In genomic region chr1:155181371-155182051, GRCh38 we compare ENCODE assay signal across 20 cellular contexts. TPM values are rescaled to one million over a fixed set of nuclear protein-coding genes. Genes with fewer than 3 reads are reported as not detected.
A peak's percentile ranks its signal among the peaks of the same experiment; 100 is the strongest.
DNase-seq lines count a peak whose midpoint lies in the region; ATAC-seq, FAIRE-seq and TF ChIP-seq lines count a peak whose summit lies in the region.
"Had no signal": no experiment of that assay in that cellular context is flagged by ENCODE, and none has a peak within 500 bp of the region (broad histone marks: within the 10 kb centered on the region; RNA-seq: fewer than 3 reads in every experiment).

No MANE protein-coding gene starts in this region.

- in situ Hi-C loops in K562 (cut with MboI) = no loop called here

- TF ChIP-seq RAD21 in K562 (CRISPR knock-in tag; conservative IDR thresholded peaks at IDR 0.05 in 1 of 2, IDR thresholded peaks at IDR 0.05 in 1 of 2) = no peak

- FAIRE-seq in K562 (lab: Jason Lieb, UNC) = no peak
- FAIRE-seq: G401.6, RCC 7860 had no signal

- TF ChIP-seq EP300 in K562 (IDR thresholded peaks at IDR 0.05; ENCODE audit: low read length) (no peak), stomach (IDR thresholded peaks at IDR 0.05) (no peak)

- peaks cover 33% of the 10 kb centered on the region for H3K36me3 Mint-ChIP-seq in activated CD4-positive, alpha-beta T cell treated with anti-CD3 and anti-CD28 coated beads, Interleukin-2, amount 10 ng/mL, durations not matched to agents 24 days and 14 days (ENCODE audit: low read depth)
- H3K36me3 Mint-ChIP-seq in activated CD4-positive, alpha-beta T cell treated with anti-CD3 and anti-CD28 coated beads, Interleukin-2, amount 10 ng/mL, durations not matched to agents 7 days and 5 days (ENCODE audit: low read depth) = peaks cover 29% of the 10 kb centered on the region

- ATAC-seq in K562 = no peak
- no peak for ATAC-seq in lower lobe of right lung

- intact Hi-C loops in activated CD4-positive, alpha-beta T cell treated with anti-CD3 and anti-CD28 coated beads, Interleukin-2, amount 10 ng/mL, durations not matched to agents 24 days and 14 days (cut with micrococcal nuclease) = no loop called here
- intact Hi-C loops in K562 (cut with micrococcal nuclease) = no loop called here
- intact Hi-C loops in lower lobe of right lung (cut with DNase I) = no loop called here
- intact Hi-C loops in stomach (cut with DNase I; ENCODE audit: low total_unique reads) = no loop called here

- TF ChIP-seq POLR2A in K562 (conservative IDR thresholded peaks at IDR 0.05) = no peak
- no peak for TF ChIP-seq POLR2A in stomach (IDR thresholded peaks at IDR 0.05)

- H3K4me3 ChIP-seq in K562 = no peak overlapping the region
- no peak overlapping the region for H3K4me3 ChIP-seq in lower lobe of right lung
- no peak overlapping the region for H3K4me3 ChIP-seq in stomach

- H4K20me1 ChIP-seq in K562 (replicated peaks; ENCODE audit: control insufficient read depth, insufficient read depth, low read length) = no peaks in the 10 kb centered on the region

- no TSS peak for BruUV-seq in K562 (replicated peaks; lab: Mats Ljungman, UMichigan)

- H3K27me3 ChIP-seq in K562 (ENCODE audit: control insufficient read depth in 2 of 2, insufficient read depth in 2 of 2, low read length in 2 of 2) (no peaks in the 10 kb centered on the region), lower lobe of right lung (ENCODE audit: low read depth) (no peaks in the 10 kb centered on the region), stomach (no peaks in the 10 kb centered on the region)

- CTCF ChIA-PET in activated CD4-positive, alpha-beta T cell treated with anti-CD3 and anti-CD28 coated beads, Interleukin-2, amount 10 ng/mL, durations not matched to agents 7 days and 5 days (lab: Charles Lee) = interaction anchor here (1.2 to 1.3 kb wide), 2 partner anchors 9 to 12 kb away, joined by 3 to 7 read pairs; partner anchors contain the start of gene KRTCAP2
- CTCF ChIA-PET in K562 (lab: Yijun Ruan, JAX; ENCODE audit: low intra/inter-chr PET ratio) = no interaction called here

- H3K4me2 ChIP-seq in K562 (ENCODE audit: insufficient read depth, low read length) = no peak overlapping the region

- H3K9me3 Mint-ChIP-seq in activated CD4-positive, alpha-beta T cell treated with anti-CD3 and anti-CD28 coated beads, Interleukin-2, amount 10 ng/mL, durations not matched to agents 24 days and 14 days = no peaks in the 10 kb centered on the region
- H3K9me3 Mint-ChIP-seq in activated CD4-positive, alpha-beta T cell treated with anti-CD3 and anti-CD28 coated beads, Interleukin-2, amount 10 ng/mL, durations not matched to agents 7 days and 5 days = no peaks in the 10 kb centered on the region

- POLR2A ChIA-PET in activated CD4-positive, alpha-beta T cell treated with anti-CD3 and anti-CD28 coated beads, Interleukin-2, amount 10 ng/mL, durations not matched to agents 7 days and 5 days (lab: Charles Lee) = no interaction called here
- POLR2A ChIA-PET in K562 (lab: Yijun Ruan, JAX) = interaction anchor here (1.4 kb wide), 1 partner anchor 11 kb away, joined by 3 read pairs; no protein-coding TSS in a partner anchor

- H3K9me3 ChIP-seq in K562 (replicated peaks; ENCODE audit: control insufficient read depth, insufficient read depth, low read depth, low read length) (no peaks in the 10 kb centered on the region), lower lobe of right lung (no peaks in the 10 kb centered on the region), stomach (no peaks in the 10 kb centered on the region)

- peak overlapping the region; percentile 10 for H3K27ac Mint-ChIP-seq in activated CD4-positive, alpha-beta T cell treated with anti-CD3 and anti-CD28 coated beads, Interleukin-2, amount 10 ng/mL, durations not matched to agents 24 days and 14 days
- H3K27ac Mint-ChIP-seq in activated CD4-positive, alpha-beta T cell treated with anti-CD3 and anti-CD28 coated beads, Interleukin-2, amount 10 ng/mL, durations not matched to agents 7 days and 5 days = no peak overlapping the region

- WGBS in K562 (ENCODE audit: insufficient coverage, low coverage, missing lambda C conversion rate) = 36% methylated on average over 18 of the region's 18 CpGs
- WGBS in stomach, 5 donors = 51 to 86% (median 62%) methylated on average over 14 to 18 of the region's 18 CpGs

- H2AFZ ChIP-seq in K562 (ENCODE audit: low read depth, low read length) = no peak overlapping the region

- no peaks in the 10 kb centered on the region for H3K36me3 ChIP-seq in K562 (ENCODE audit: control insufficient read depth, insufficient read depth, low read length)
- H3K36me3 ChIP-seq in lower lobe of right lung = no peaks in the 10 kb centered on the region
- H3K36me3 ChIP-seq in stomach = peaks cover 0 to 16% (median 0%) of the 10 kb centered on the region in 4 donors

- no peak for DNase-seq in activated CD4-positive, alpha-beta T cell treated with anti-CD3 and anti-CD28 coated beads, Interleukin-2, amount 10 ng/mL, durations not matched to agents 24 days and 14 days
- DNase-seq in activated CD4-positive, alpha-beta T cell treated with anti-CD3 and anti-CD28 coated beads, Interleukin-2, amount 10 ng/mL, durations not matched to agents 7 days and 5 days = no peak
- DNase-seq in K562 (ENCODE audit: extremely low read depth in 1 of 4, low spot score in 3 of 4) = no peak
- DNase-seq in lower lobe of right lung = peak; percentile 54
- peak; percentile 79 for DNase-seq in stomach
- DNase-seq in germinal center (ENCODE audit: low spot score) = no peak
- DNase-seq in NOMO-1 treated with dmso at 0.1 percent for 144 hours (lab: John Stamatoyannopoulos, UW; ENCODE audit: unreplicated experiment) = no peak
- no peak for DNase-seq in HT-29 (ENCODE audit: low spot score)
- DNase-seq: COR-L47; DMS 273 treated with DMSO at 0.1 percent for 48 hours; DND-41; KG1; NCI-H1105 treated with DMSO at 0.1 percent for 48 hours; NCI-H1694; NCI-H748 treated with DMSO at 0.1 percent for 48 hours; NK-92 treated with Interleukin-12 subunit alpha and Interleukin-12 subunit beta, amount 100 ng/mL, for 24 hours; SHP77 had no signal

- no peaks in the 10 kb centered on the region for H3K9me1 ChIP-seq in K562 (ENCODE audit: control insufficient read depth, insufficient read depth, low read length)

- H3K4me1 ChIP-seq in K562 (replicated peaks in 1 of 2; ENCODE audit: control insufficient read depth in 2 of 2, insufficient read depth in 2 of 2, low read length in 2 of 2) (peaks cover 9 to 58% of the 10 kb centered on the region in 2 experiments), lower lobe of right lung (peaks cover 31% of the 10 kb centered on the region), stomach (peaks cover 34 to 81% (median 71%) of the 10 kb centered on the region in 4 donors)

- no peak overlapping the region for H3K27ac ChIP-seq in K562 (ENCODE audit: extremely low read depth, low read depth, low read length)
- no peak overlapping the region for H3K27ac ChIP-seq in lower lobe of right lung
- peak overlapping the region; percentile 47 to 96 (median 70) for H3K27ac ChIP-seq in stomach
- H3K27ac ChIP-seq: 22Rv1 had no signal

- H3K4me1 Mint-ChIP-seq in activated CD4-positive, alpha-beta T cell treated with anti-CD3 and anti-CD28 coated beads, Interleukin-2, amount 10 ng/mL, durations not matched to agents 24 days and 14 days = peaks cover 9% of the 10 kb centered on the region
- peaks cover 10% of the 10 kb centered on the region for H3K4me1 Mint-ChIP-seq in activated CD4-positive, alpha-beta T cell treated with anti-CD3 and anti-CD28 coated beads, Interleukin-2, amount 10 ng/mL, durations not matched to agents 7 days and 5 days

- peak overlapping the region in 1 of 2 experiments; percentile 73; a peak in 2 of 4 replicates for H3K9ac ChIP-seq in K562 (ENCODE audit: insufficient read depth in 1 of 2, low read depth in 2 of 2, low read length in 2 of 2)

- TF ChIP-seq CTCF in K562 (IDR thresholded peaks at IDR 0.05 in 2 of 3, conservative IDR thresholded peaks at IDR 0.05 in 1 of 3; ENCODE audit: insufficient read depth in 2 of 3, low read depth in 1 of 3, low read length in 3 of 3) (no peak), lower lobe of right lung (IDR thresholded peaks at IDR 0.05) (no peak), stomach (IDR thresholded peaks at IDR 0.05) (no peak)

- no peaks in the 10 kb centered on the region for H3K27me3 Mint-ChIP-seq in activated CD4-positive, alpha-beta T cell treated with anti-CD3 and anti-CD28 coated beads, Interleukin-2, amount 10 ng/mL, durations not matched to agents 24 days and 14 days
- H3K27me3 Mint-ChIP-seq in activated CD4-positive, alpha-beta T cell treated with anti-CD3 and anti-CD28 coated beads, Interleukin-2, amount 10 ng/mL, durations not matched to agents 7 days and 5 days = no peaks in the 10 kb centered on the region

- H3K4me3 Mint-ChIP-seq in activated CD4-positive, alpha-beta T cell treated with anti-CD3 and anti-CD28 coated beads, Interleukin-2, amount 10 ng/mL, durations not matched to agents 24 days and 14 days = no peak overlapping the region
- no peak overlapping the region for H3K4me3 Mint-ChIP-seq in activated CD4-positive, alpha-beta T cell treated with anti-CD3 and anti-CD28 coated beads, Interleukin-2, amount 10 ng/mL, durations not matched to agents 7 days and 5 days

- H3K79me2 ChIP-seq in K562 (ENCODE audit: control insufficient read depth, insufficient read depth, low read length) = no peaks in the 10 kb centered on the region

RNA-seq across cellular contexts. Expression of gene TRIM46, which starts 7.9 kb away (rescaled TPM):
- 9.4 and 10.7 TPM in 2 replicates for total RNA-seq in activated CD4-positive, alpha-beta T cell treated with anti-CD3 and anti-CD28 coated beads, Interleukin-2, amount 10 ng/mL, durations not matched to agents 24 days and 14 days
- 10 to 100 TPM; 14.2 to 15.5 TPM for total RNA-seq in activated CD4-positive, alpha-beta T cell treated with anti-CD3 and anti-CD28 coated beads, Interleukin-2, amount 10 ng/mL, durations not matched to agents 7 days and 5 days
- 0.95 and 1.8 TPM in 2 replicates for total RNA-seq in K562 (2011; cell fraction: chromatin; rRNA removed; ENCODE audit: low replicate concordance)
- 0.67 and 0.92 TPM in 2 replicates for total RNA-seq in K562 (2011; cell fraction: nucleolus; rRNA removed)
- total RNA-seq in K562 (2011; cell fraction: nucleoplasm; rRNA removed) = 0.66 and 1.1 TPM in 2 replicates
- total RNA-seq in K562 (2014; rRNA removed) (0.04 and 0.05 TPM in 2 replicates), K562 (2014; rRNA removed; fragmentation: Illumina TruSeq; extraction: Trizol) (not detected in 2 replicates), K562 (2015; rRNA removed; fragmentation: Illumina TruSeq; extraction: Trizol) (0.14 TPM in 1 of 2 replicates, not detected in the other), K562 (2021) (0.22 and 0.60 TPM in 2 replicates), lower lobe of right lung (0.35 TPM), stomach (10 to 100 TPM in 1 of 5 donors, 1 to 10 TPM in 1, under 1 TPM in 1, not detected in 2; 0.73 to 16.9 (median 5.4) TPM)
- polyA plus RNA-seq in K562 (2011; rRNA removed) (0.08 and 0.12 TPM in 2 replicates), K562 (2014; fragmentation: Illumina TruSeq; extraction: Trizol) (0.15 and 0.18 TPM in 2 replicates), K562 (2014; fragmentation: Nextera tagmentation; extraction: Ambion mirVana) (not detected), K562 (2014; rRNA removed) (0.11 and 0.41 TPM in 2 replicates), stomach (under 1 TPM; 0.58 to 0.68 (median 0.61) TPM)
- 0.13 and 0.18 TPM in 2 replicates for polyA plus RNA-seq in K562 (2011; cell fraction: cytosol; rRNA removed)
- polyA plus RNA-seq in K562 (2011; cell fraction: nucleus; rRNA removed) = 0.59 and 0.64 TPM in 2 replicates
- 0.16 and 0.29 TPM in 2 replicates for polyA plus RNA-seq in K562 (2012)
- 0.09 TPM in 1 of 2 replicates, not detected in the other for polyA minus RNA-seq in K562 (2011; rRNA and poly(A)+ RNA removed)
- not detected in 2 replicates for polyA minus RNA-seq in K562 (2011; cell fraction: cytosol; rRNA and poly(A)+ RNA removed)
- polyA minus RNA-seq in K562 (2011; cell fraction: nucleus; rRNA and poly(A)+ RNA removed) = 0.13 TPM in 1 of 2 replicates, not detected in the other
- not detected in 2 replicates for total RNA-seq in HT-29 (2014; rRNA removed; shearing (Covaris generic))

RNA-seq across cellular contexts. Expression of gene KRTCAP2, which starts 8.4 kb away (rescaled TPM):
- total RNA-seq in activated CD4-positive, alpha-beta T cell treated with anti-CD3 and anti-CD28 coated beads, Interleukin-2, amount 10 ng/mL, durations not matched to agents 24 days and 14 days = 244 and 245 TPM in 2 replicates
- 100 to 1,000 TPM; 183 to 308 TPM for total RNA-seq in activated CD4-positive, alpha-beta T cell treated with anti-CD3 and anti-CD28 coated beads, Interleukin-2, amount 10 ng/mL, durations not matched to agents 7 days and 5 days
- 114 and 195 TPM in 2 replicates for total RNA-seq in K562 (2011; cell fraction: chromatin; rRNA removed; ENCODE audit: low replicate concordance)
- 338 and 376 TPM in 2 replicates for total RNA-seq in K562 (2011; cell fraction: nucleolus; rRNA removed)
- 298 TPM in 2 replicates for total RNA-seq in K562 (2011; cell fraction: nucleoplasm; rRNA removed)
- total RNA-seq in K562 (2014; rRNA removed) (211 and 255 TPM in 2 replicates), K562 (2014; rRNA removed; fragmentation: Illumina TruSeq; extraction: Trizol) (226 and 244 TPM in 2 replicates), K562 (2015; rRNA removed; fragmentation: Illumina TruSeq; extraction: Trizol) (290 and 294 TPM in 2 replicates), K562 (2021) (243 and 253 TPM in 2 replicates), lower lobe of right lung (173 TPM), stomach (100 to 1,000 TPM in 3 of 5 donors, 10 to 100 TPM in 2; 60.8 to 238 (median 133) TPM)
- polyA plus RNA-seq in K562 (2011; rRNA removed) (129 and 178 TPM in 2 replicates), K562 (2014; fragmentation: Illumina TruSeq; extraction: Trizol) (418 and 443 TPM in 2 replicates), K562 (2014; fragmentation: Nextera tagmentation; extraction: Ambion mirVana) (100 to 1,000 TPM; 429 to 436 TPM), K562 (2014; rRNA removed) (126 and 196 TPM in 2 replicates), stomach (100 to 1,000 TPM; 183 to 399 (median 242) TPM)
- 462 and 551 TPM in 2 replicates for polyA plus RNA-seq in K562 (2011; cell fraction: cytosol; rRNA removed)
- polyA plus RNA-seq in K562 (2011; cell fraction: nucleus; rRNA removed) = 206 and 232 TPM in 2 replicates
- polyA plus RNA-seq in K562 (2012) = 327 and 494 TPM in 2 replicates
- 153 and 212 TPM in 2 replicates for polyA minus RNA-seq in K562 (2011; rRNA and poly(A)+ RNA removed)
- polyA minus RNA-seq in K562 (2011; cell fraction: cytosol; rRNA and poly(A)+ RNA removed) = 167 and 266 TPM in 2 replicates
- polyA minus RNA-seq in K562 (2011; cell fraction: nucleus; rRNA and poly(A)+ RNA removed) = 51.4 and 83.0 TPM in 2 replicates
- 107 and 128 TPM in 2 replicates for total RNA-seq in HT-29 (2014; rRNA removed; shearing (Covaris generic))

RNA-seq across cellular contexts. Expression of gene THBS3, which starts 26.2 kb away (rescaled TPM):
- 10.5 and 10.6 TPM in 2 replicates for total RNA-seq in activated CD4-positive, alpha-beta T cell treated with anti-CD3 and anti-CD28 coated beads, Interleukin-2, amount 10 ng/mL, durations not matched to agents 24 days and 14 days
- 10 to 100 TPM; 21.2 to 23.6 TPM for total RNA-seq in activated CD4-positive, alpha-beta T cell treated with anti-CD3 and anti-CD28 coated beads, Interleukin-2, amount 10 ng/mL, durations not matched to agents 7 days and 5 days
- 41.1 and 69.3 TPM in 2 replicates for total RNA-seq in K562 (2011; cell fraction: chromatin; rRNA removed; ENCODE audit: low replicate concordance)
- 30.0 and 35.2 TPM in 2 replicates for total RNA-seq in K562 (2011; cell fraction: nucleolus; rRNA removed)
- total RNA-seq in K562 (2011; cell fraction: nucleoplasm; rRNA removed) = 23.9 and 24.2 TPM in 2 replicates
- total RNA-seq in K562 (2014; rRNA removed) (2.5 and 3.2 TPM in 2 replicates), K562 (2014; rRNA removed; fragmentation: Illumina TruSeq; extraction: Trizol) (2.0 and 2.4 TPM in 2 replicates), K562 (2015; rRNA removed; fragmentation: Illumina TruSeq; extraction: Trizol) (3.1 and 3.4 TPM in 2 replicates), K562 (2021) (3.3 and 5.0 TPM in 2 replicates), lower lobe of right lung (24.4 TPM), stomach (10 to 100 TPM; 11.0 to 65.9 (median 25.4) TPM)
- polyA plus RNA-seq in K562 (2011; rRNA removed) (5.8 and 6.8 TPM in 2 replicates), K562 (2014; fragmentation: Illumina TruSeq; extraction: Trizol) (2.5 and 3.2 TPM in 2 replicates), K562 (2014; fragmentation: Nextera tagmentation; extraction: Ambion mirVana) (under 1 TPM; 0.59 to 0.89 TPM), K562 (2014; rRNA removed) (6.6 and 8.3 TPM in 2 replicates), stomach (10 to 100 TPM; 11.0 to 27.9 (median 17.8) TPM)
- polyA plus RNA-seq in K562 (2011; cell fraction: cytosol; rRNA removed) = 4.3 and 5.3 TPM in 2 replicates
- polyA plus RNA-seq in K562 (2011; cell fraction: nucleus; rRNA removed) = 48.2 and 56.8 TPM in 2 replicates
- polyA plus RNA-seq in K562 (2012) = 6.7 and 14.3 TPM in 2 replicates
- polyA minus RNA-seq in K562 (2011; rRNA and poly(A)+ RNA removed) = 4.6 TPM in 2 replicates
- polyA minus RNA-seq in K562 (2011; cell fraction: cytosol; rRNA and poly(A)+ RNA removed) = 2.0 and 2.3 TPM in 2 replicates
- 7.3 and 8.8 TPM in 2 replicates for polyA minus RNA-seq in K562 (2011; cell fraction: nucleus; rRNA and poly(A)+ RNA removed)
- total RNA-seq in HT-29 (2014; rRNA removed; shearing (Covaris generic)) = 4.2 and 7.6 TPM in 2 replicates

RNA-seq across cellular contexts. Expression of gene MTX1, which starts 27.0 kb away (rescaled TPM):
- total RNA-seq in activated CD4-positive, alpha-beta T cell treated with anti-CD3 and anti-CD28 coated beads, Interleukin-2, amount 10 ng/mL, durations not matched to agents 24 days and 14 days = 62.4 and 64.7 TPM in 2 replicates
- 10 to 100 TPM; 32.8 to 37.3 TPM for total RNA-seq in activated CD4-positive, alpha-beta T cell treated with anti-CD3 and anti-CD28 coated beads, Interleukin-2, amount 10 ng/mL, durations not matched to agents 7 days and 5 days
- 16.6 and 32.2 TPM in 2 replicates for total RNA-seq in K562 (2011; cell fraction: chromatin; rRNA removed; ENCODE audit: low replicate concordance)
- total RNA-seq in K562 (2011; cell fraction: nucleolus; rRNA removed) = 41.9 and 55.9 TPM in 2 replicates
- total RNA-seq in K562 (2011; cell fraction: nucleoplasm; rRNA removed) = 26.1 and 28.5 TPM in 2 replicates
- 98.4 and 165 TPM in 2 replicates for total RNA-seq in K562 (2014; rRNA removed)
- total RNA-seq in K562 (2014; rRNA removed; fragmentation: Illumina TruSeq; extraction: Trizol) = 37.3 and 44.6 TPM in 2 replicates
- 65.1 and 66.9 TPM in 2 replicates for total RNA-seq in K562 (2015; rRNA removed; fragmentation: Illumina TruSeq; extraction: Trizol)
- 73.8 and 83.3 TPM in 2 replicates for total RNA-seq in K562 (2021)
- polyA plus RNA-seq in K562 (2011; rRNA removed) = 65.8 and 73.3 TPM in 2 replicates
- polyA plus RNA-seq in K562 (2011; cell fraction: cytosol; rRNA removed) = 102 and 177 TPM in 2 replicates
- polyA plus RNA-seq in K562 (2011; cell fraction: nucleus; rRNA removed) = 65.2 and 88.3 TPM in 2 replicates
- 79.8 and 86.4 TPM in 2 replicates for polyA plus RNA-seq in K562 (2012)
- polyA plus RNA-seq in K562 (2014; fragmentation: Illumina TruSeq; extraction: Trizol) = 80.0 and 88.4 TPM in 2 replicates
- polyA plus RNA-seq in K562 (2014; fragmentation: Nextera tagmentation; extraction: Ambion mirVana) = 10 to 100 TPM; 29.1 to 66.3 TPM
- polyA plus RNA-seq in K562 (2014; rRNA removed) = 83.5 and 90.5 TPM in 2 replicates
- polyA minus RNA-seq in K562 (2011; rRNA and poly(A)+ RNA removed) = 25.2 and 38.9 TPM in 2 replicates
- 35.6 and 41.5 TPM in 2 replicates for polyA minus RNA-seq in K562 (2011; cell fraction: cytosol; rRNA and poly(A)+ RNA removed)
- 26.3 and 28.4 TPM in 2 replicates for polyA minus RNA-seq in K562 (2011; cell fraction: nucleus; rRNA and poly(A)+ RNA removed)
- total RNA-seq in lower lobe of right lung = 27.9 TPM
- total RNA-seq in stomach = 10 to 100 TPM in 4 of 5 donors, 1 to 10 TPM in 1; 1.2 to 54.9 (median 25.2) TPM
- polyA plus RNA-seq in stomach = 10 to 100 TPM; 48.3 to 71.1 (median 58.2) TPM
- total RNA-seq in HT-29 (2014; rRNA removed; shearing (Covaris generic)) = 72.2 and 86.8 TPM in 2 replicates

RNA-seq across cellular contexts. Expression of gene DPM3, which starts 41.2 kb away (rescaled TPM):
- total RNA-seq in activated CD4-positive, alpha-beta T cell treated with anti-CD3 and anti-CD28 coated beads, Interleukin-2, amount 10 ng/mL, durations not matched to agents 24 days and 14 days = 34.5 and 37.2 TPM in 2 replicates
- total RNA-seq in activated CD4-positive, alpha-beta T cell treated with anti-CD3 and anti-CD28 coated beads, Interleukin-2, amount 10 ng/mL, durations not matched to agents 7 days and 5 days = 10 to 100 TPM; 50.1 to 58.9 TPM
- total RNA-seq in K562 (2011; cell fraction: chromatin; rRNA removed; ENCODE audit: low replicate concordance) = 7.1 and 27.9 TPM in 2 replicates
- total RNA-seq in K562 (2011; cell fraction: nucleolus; rRNA removed) = 73.0 and 77.4 TPM in 2 replicates
- 47.4 and 60.5 TPM in 2 replicates for total RNA-seq in K562 (2011; cell fraction: nucleoplasm; rRNA removed)
- 41.3 and 45.1 TPM in 2 replicates for total RNA-seq in K562 (2014; rRNA removed)
- 1.8 and 3.7 TPM in 2 replicates for total RNA-seq in K562 (2014; rRNA removed; fragmentation: Illumina TruSeq; extraction: Trizol)
- 34.2 and 40.0 TPM in 2 replicates for total RNA-seq in K562 (2015; rRNA removed; fragmentation: Illumina TruSeq; extraction: Trizol)
- 92.1 and 94.2 TPM in 2 replicates for total RNA-seq in K562 (2021)
- polyA plus RNA-seq in K562 (2011; rRNA removed) = 27.1 and 62.3 TPM in 2 replicates
- 209 and 283 TPM in 2 replicates for polyA plus RNA-seq in K562 (2011; cell fraction: cytosol; rRNA removed)
- polyA plus RNA-seq in K562 (2011; cell fraction: nucleus; rRNA removed) = 63.1 and 75.1 TPM in 2 replicates
- polyA plus RNA-seq in K562 (2012) = 123 and 131 TPM in 2 replicates
- polyA plus RNA-seq in K562 (2014; fragmentation: Illumina TruSeq; extraction: Trizol) = 8.6 and 59.7 TPM in 2 replicates
- 10 to 100 TPM; 12.6 to 36.4 TPM for polyA plus RNA-seq in K562 (2014; fragmentation: Nextera tagmentation; extraction: Ambion mirVana)
- polyA plus RNA-seq in K562 (2014; rRNA removed) = 120 and 141 TPM in 2 replicates
- polyA minus RNA-seq in K562 (2011; rRNA and poly(A)+ RNA removed) = 6.0 and 10.0 TPM in 2 replicates
- 11.5 and 13.6 TPM in 2 replicates for polyA minus RNA-seq in K562 (2011; cell fraction: cytosol; rRNA and poly(A)+ RNA removed)
- polyA minus RNA-seq in K562 (2011; cell fraction: nucleus; rRNA and poly(A)+ RNA removed) = 12.2 and 13.9 TPM in 2 replicates
- total RNA-seq in lower lobe of right lung = 62.3 TPM
- total RNA-seq in stomach = 10 to 100 TPM in 4 of 5 donors, not detected in 1; 13.3 to 51.3 (median 38.3) TPM
- 100 to 1,000 TPM; 192 to 301 (median 220) TPM for polyA plus RNA-seq in stomach
- total RNA-seq in HT-29 (2014; rRNA removed; shearing (Covaris generic)) = 86.2 and 100 TPM in 2 replicates

Comparison
In these comparisons a context has a peak if more than half of its experiments do, and no peak if none do; other contexts are left out.
1. DNase-seq: peak in lower lobe of right lung (single experiment) and stomach (single experiment); none in activated CD4-positive, alpha-beta T cell treated with anti-CD3 and anti-CD28 coated beads, Interleukin-2, amount 10 ng/mL, durations not matched to agents 24 days and 14 days (single experiment), activated CD4-positive, alpha-beta T cell treated with anti-CD3 and anti-CD28 coated beads, Interleukin-2, amount 10 ng/mL, durations not matched to agents 7 days and 5 days (single experiment), K562 (0 of 4), germinal center (single experiment), NOMO-1 treated with dmso at 0.1 percent for 144 hours (single experiment) and HT-29 (single experiment).
2. H3K27ac ChIP-seq: peak in stomach (5 of 5); none in K562 (single experiment) and lower lobe of right lung (single experiment).